In genomic region chr14:80941241-80942157, GRCh38 we compare ENCODE assay signal across 8 cellular contexts. TPM values are rescaled to one million over a fixed set of nuclear protein-coding genes. Genes with fewer than 3 reads are reported as not detected.
DNase-seq lines count a peak whose midpoint lies in the region; ATAC-seq, FAIRE-seq and TF ChIP-seq lines count a peak whose summit lies in the region.

Gene CEP128 (minus strand): TSS chr14:80941738.

- H2AFZ ChIP-seq in OCI-LY3 (ENCODE audit: low read depth, low read length) (peak within 1 kb of the TSS; percentile 92), endothelial cell of umbilical vein (ENCODE audit: low read depth, low read length) (peak within 1 kb of the TSS; percentile 97)

- intact Hi-C loops in endothelial cell of umbilical vein (cut with micrococcal nuclease), result loop anchor here (1.0 to 5.0 kb wide), 3 partner anchors 13 to 276 kb away; no protein-coding TSS in a partner anchor

- H3K9ac ChIP-seq in HUES64 (ENCODE audit: low read depth, low read length) (peak within 1 kb of the TSS; percentile 69), OCI-LY3 (ENCODE audit: low read length) (peak within 1 kb of the TSS; percentile 85), endothelial cell of umbilical vein (replicated peaks; ENCODE audit: extremely low read depth, insufficient read depth, low read length) (peak within 1 kb of the TSS; percentile 36)

- peaks cover 4% of the 10 kb centered on the region; the same call in 1 of the 2 replicates for H3K4me1 ChIP-seq in HUES64 (ENCODE audit: insufficient read depth, low read length)
- H3K4me1 ChIP-seq in OCI-LY3 (ENCODE audit: low read length), result peaks cover 25% of the 10 kb centered on the region
- peaks cover 7% of the 10 kb centered on the region for H3K4me1 ChIP-seq in endothelial cell of umbilical vein (ENCODE audit: control insufficient read depth, extremely low read depth, insufficient read depth, low read length)

- H3K9me1 ChIP-seq in endothelial cell of umbilical vein (replicated peaks; ENCODE audit: control insufficient read depth, extremely low read depth, insufficient read depth, low read length), result no peaks in the 10 kb centered on the region

- 2% methylated on average over 36 of the region's 40 CpGs for WGBS in HUES64

- FAIRE-seq in endothelial cell of umbilical vein (lab: Jason Lieb, UNC), result peak; percentile 99

- H3K27ac ChIP-seq in HUES64 (ENCODE audit: low read depth, low read length), result peak within 1 kb of the TSS; percentile 48
- peak within 1 kb of the TSS; percentile 69 for H3K27ac ChIP-seq in OCI-LY3 (ENCODE audit: low read length)
- H3K27ac ChIP-seq in endothelial cell of umbilical vein (ENCODE audit: insufficient read depth, low read depth, low read length), result peak within 1 kb of the TSS; percentile 26

- H4K20me1 ChIP-seq in OCI-LY3 (ENCODE audit: insufficient read depth, low read length), result no peaks in the 10 kb centered on the region
- H4K20me1 ChIP-seq in endothelial cell of umbilical vein (replicated peaks; ENCODE audit: control insufficient read depth, extremely low read depth, insufficient read depth, low read length), result no peaks in the 10 kb centered on the region

- CTCF ChIA-PET in endothelial cell of umbilical vein (lab: Charles Lee), result interaction anchor here (0.7 to 4.0 kb wide), 5 partner anchors 19 to 272 kb away, joined by 3 to 17 read pairs (median 3); no protein-coding TSS in a partner anchor

- DNase-seq in DMS 273 (lab: John Stamatoyannopoulos, UW; ENCODE audit: unreplicated experiment), result peak; percentile 99
- DNase-seq in activated CD8-positive, alpha-beta memory T cell treated with anti-CD3 and anti-CD28 coated beads, Interleukin-2, amount 50 U/mL, for 48 hours, result peak; percentile 91
- peak; percentile 98 for DNase-seq in endothelial cell of umbilical vein (ENCODE audit: low read depth, low spot score)
- DNase-seq in midbrain (lab: John Stamatoyannopoulos, UW), result peak; percentile 97
- DNase-seq in stimulated activated CD8-positive, alpha-beta memory T cell treated with anti-CD3 and anti-CD28 coated beads, Interleukin-15, amount 100 ng/mL, for 48 hours (ENCODE audit: low read depth in 2 of 2), result peak; percentile 83

- no peak for TF ChIP-seq CTCF in OCI-LY3 (IDR thresholded peaks at IDR 0.05; ENCODE audit: low read depth, low read length)
- TF ChIP-seq CTCF in endothelial cell of umbilical vein (IDR thresholded peaks at IDR 0.05; ENCODE audit: extremely low read depth in 1 of 2, insufficient read depth in 1 of 2, low read depth in 1 of 2, low read length in 2 of 2), result no peak

- H3K27me3 ChIP-seq in HUES64 (ENCODE audit: insufficient read depth, low read length), result no peaks in the 10 kb centered on the region
- no peaks in the 10 kb centered on the region for H3K27me3 ChIP-seq in OCI-LY3 (ENCODE audit: low read depth, low read length)
- no peaks in the 10 kb centered on the region for H3K27me3 ChIP-seq in endothelial cell of umbilical vein (ENCODE audit: control insufficient read depth in 2 of 2, insufficient read depth in 2 of 2, low read length in 2 of 2)

- no peak for TF ChIP-seq POLR2A in endothelial cell of umbilical vein (IDR thresholded peaks at IDR 0.05; ENCODE audit: low read depth, low read length)

- POLR2A ChIA-PET in endothelial cell of umbilical vein (lab: Charles Lee), result interaction anchor here (0.6 to 1.2 kb wide), 4 partner anchors 228 to 730 kb away, joined by 3 to 7 read pairs (median 4); partner anchors contain the start of gene GTF2A1

- H3K9me3 ChIP-seq in HUES64 (ENCODE audit: insufficient read depth, low read depth, low read length), result no peaks in the 10 kb centered on the region
- no peaks in the 10 kb centered on the region for H3K9me3 ChIP-seq in OCI-LY3 (ENCODE audit: insufficient read depth, low read length)
- H3K9me3 ChIP-seq in endothelial cell of umbilical vein (replicated peaks; ENCODE audit: control insufficient read depth, insufficient read depth, low read length), result no peaks in the 10 kb centered on the region

- H3K79me2 ChIP-seq in OCI-LY3 (ENCODE audit: low read length) (peaks cover 21% of the 10 kb centered on the region), endothelial cell of umbilical vein (ENCODE audit: control insufficient read depth, insufficient read depth, low read length) (peaks cover 4% of the 10 kb centered on the region)

- TSS peak; percentile 63 for BruUV-seq in endothelial cell of umbilical vein (replicated peaks; lab: Mats Ljungman, UMichigan)

- ATAC-seq in GM21515 (IDR thresholded peaks at IDR 0.05; ENCODE audit: unreplicated experiment), result peak; percentile 99

- H3K4me2 ChIP-seq in OCI-LY3 (ENCODE audit: low read length) (peak within 1 kb of the TSS; percentile 77), endothelial cell of umbilical vein (ENCODE audit: insufficient read depth, low read length) (peak within 1 kb of the TSS; percentile 76)

- dilution Hi-C loops in endothelial cell of umbilical vein (cut with MboI; ENCODE audit: extremely low pct_ligation_motif_present, low sequenced_read_pairs), result no loop called here

- H3K4me3 ChIP-seq in HUES64 (ENCODE audit: low read length), result peak within 1 kb of the TSS; percentile 87
- H3K4me3 ChIP-seq in OCI-LY3 (ENCODE audit: low read length), result peak within 1 kb of the TSS; percentile 93
- H3K4me3 ChIP-seq in endothelial cell of umbilical vein (replicated peaks in 1 of 3; ENCODE audit: insufficient read depth in 1 of 3, low read depth in 1 of 3, low read length in 3 of 3), result peak within 1 kb of the TSS; percentile 25 to 75 (median 74)

- peaks cover 9% of the 10 kb centered on the region for H3K36me3 ChIP-seq in HUES64 (ENCODE audit: insufficient read depth, low read length)
- peaks cover 3% of the 10 kb centered on the region for H3K36me3 ChIP-seq in OCI-LY3 (replicated peaks; ENCODE audit: low read depth, low read length)
- H3K36me3 ChIP-seq in endothelial cell of umbilical vein (ENCODE audit: control insufficient read depth in 2 of 2, extremely low read depth in 1 of 2, insufficient read depth in 2 of 2, low read length in 2 of 2), result no peaks in the 10 kb centered on the region

TF ChIP-seq in endothelial cell of umbilical vein, 7 proteins besides CTCF, POLR2A, EP300 and RAD21:
- TF ChIP-seq EZH2 (IDR thresholded peaks at IDR 0.05; ENCODE audit: borderline replicate concordance, low read depth, low read length, severe bottlenecking) (no peak), POLR2AphosphoS5 (IDR thresholded peaks at IDR 0.05; ENCODE audit: insufficient read depth, low read depth, low read length) (peak; percentile 51)
TF ChIP-seq in endothelial cell of umbilical vein: peak in this region for 1.

RNA-seq across cellular contexts. Expression of gene CEP128, which starts in this region (rescaled TPM):
- polyA plus RNA-seq in HUES64 (2013, experiment 1 of 2), result 5.9 TPM
- polyA plus RNA-seq in HUES64 (2013, experiment 2 of 2), result 7.7 TPM
- 22.9 and 23.7 TPM in 2 replicates for total RNA-seq in endothelial cell of umbilical vein
- 0.72 and 0.91 TPM in 2 replicates for polyA plus RNA-seq in endothelial cell of umbilical vein
- polyA plus RNA-seq in endothelial cell of umbilical vein (2011; cell fraction: cytosol; rRNA removed), result 2.1 TPM in 2 replicates
- 8.8 and 11.2 TPM in 2 replicates for polyA plus RNA-seq in endothelial cell of umbilical vein (2011; cell fraction: nucleus; rRNA removed)
- polyA plus RNA-seq in endothelial cell of umbilical vein (2012), result 2.2 and 4.9 TPM in 2 replicates
- 9.0 and 10.8 TPM in 2 replicates for polyA minus RNA-seq in endothelial cell of umbilical vein
- polyA minus RNA-seq in endothelial cell of umbilical vein (2011; cell fraction: cytosol; rRNA and poly(A)+ RNA removed), result 3.8 TPM
- polyA minus RNA-seq in endothelial cell of umbilical vein (2011; cell fraction: nucleus; rRNA and poly(A)+ RNA removed), result 38.6 and 50.5 TPM in 2 replicates

Comparison
In these comparisons a context has a peak if more than half of its experiments do, and no peak if none do; other contexts are left out.
1. Peak in every context shown above with its lines: DNase-seq, ATAC-seq, H3K4me3 ChIP-seq and H3K27ac ChIP-seq.